In genomic region chr21:36965720-36966065, GRCh38 we compare ENCODE assay signal across 8 cellular contexts. TPM values are rescaled to one million over a fixed set of nuclear protein-coding genes. Genes with fewer than 3 reads are reported as not detected.
A peak's percentile ranks its signal among the peaks of the same experiment; 100 is the strongest.
DNase-seq lines count a peak whose midpoint lies in the region; ATAC-seq, FAIRE-seq and TF ChIP-seq lines count a peak whose summit lies in the region.

No MANE protein-coding gene starts in this region.

- peaks cover 21% of the 10 kb centered on the region for H3K4me1 Mint-ChIP-seq in mesothelial cell of epicardium

- H3K9ac ChIP-seq in HUES64 (ENCODE audit: low read depth, low read length) = peak overlapping the region; percentile 78

- H3K36me3 Mint-ChIP-seq in mesothelial cell of epicardium = peaks cover 4% of the 10 kb centered on the region

- H3K4me3 Mint-ChIP-seq in mesothelial cell of epicardium = peak overlapping the region; percentile 72

- POLR2A ChIA-PET in A549 (lab: Yijun Ruan, JAX) = interaction anchor here (1.1 kb wide), 1 partner anchor 536 kb away, joined by 4 read pairs; no protein-coding TSS in a partner anchor

- no peaks in the 10 kb centered on the region for H3K27me3 Mint-ChIP-seq in mesothelial cell of epicardium (ENCODE audit: low read depth)

- H3K4me2 ChIP-seq in A549 = peak overlapping the region; percentile 79

- no peaks in the 10 kb centered on the region for H3K9me3 Mint-ChIP-seq in mesothelial cell of epicardium

- H3K27ac ChIP-seq in A549 = peak overlapping the region; percentile 93 to 96
- H3K27ac ChIP-seq in HUES64 (ENCODE audit: low read depth, low read length) = peak overlapping the region; percentile 71; the same call in 1 of the 2 replicates

- CTCF ChIA-PET in A549 (lab: Yijun Ruan, JAX) = interaction anchor here (0.6 to 1.0 kb wide), 3 partner anchors 11 to 1020 kb away, joined by 3 to 6 read pairs (median 3); no protein-coding TSS in a partner anchor

- TF ChIP-seq RAD21 in A549 (conservative IDR thresholded peaks at IDR 0.05 in 1 of 2, IDR thresholded peaks at IDR 0.05 in 1 of 2) = no peak

- no peak for FAIRE-seq in A549 (lab: Jason Lieb, UNC)

- 8% methylated on average over 10 of the region's 10 CpGs for WGBS in A549 (ENCODE audit: missing lambda C conversion rate)
- WGBS in HUES64 = 50% methylated on average over 10 of the region's 10 CpGs

- no peaks in the 10 kb centered on the region for H3K27me3 ChIP-seq in HUES64 (ENCODE audit: insufficient read depth, low read length)

- no peak for TF ChIP-seq EP300 in A549 (IDR thresholded peaks at IDR 0.05)

- H3K4me3 ChIP-seq in A549 (peak overlapping the region; percentile 70), HUES64 (ENCODE audit: low read length) (peak overlapping the region; percentile 77), cardiac fibroblast (replicated peaks in 1 of 2; ENCODE audit: low read depth in 2 of 2, low read length in 2 of 2) (peak overlapping the region; percentile 70 to 72)

- no peak for DNase-seq in A549 (ENCODE audit: low read depth in 1 of 2, low spot score in 1 of 2)
- no peak for DNase-seq in cardiac fibroblast (ENCODE audit: low read depth in 2 of 2)
- DNase-seq in mesothelial cell of epicardium (ENCODE audit: low spot score in 2 of 2, unreplicated experiment in 2 of 2) = no peak
- DNase-seq in germinal center (ENCODE audit: low spot score) = no peak
- no peak for DNase-seq in SW480 (ENCODE audit: low spot score)

- H3K27ac Mint-ChIP-seq in mesothelial cell of epicardium = peak overlapping the region; percentile 67

- no peak for TF ChIP-seq POLR2A in A549 (IDR thresholded peaks at IDR 0.05; ENCODE audit: low read length)

- TF ChIP-seq CTCF in A549 (IDR thresholded peaks at IDR 0.05) = no peak
- TF ChIP-seq CTCF in cardiac fibroblast (IDR thresholded peaks at IDR 0.05; ENCODE audit: low read depth, low read length) = no peak
- no peak for TF ChIP-seq CTCF in mesothelial cell of epicardium (IDR thresholded peaks at IDR 0.05; ENCODE audit: unreplicated experiment)

- H3K4me1 ChIP-seq in A549 (peaks cover 13% of the 10 kb centered on the region; the same call in 2 of the 3 replicates), HUES64 (ENCODE audit: insufficient read depth, low read length) (0 out of 2 replicates have a peak, but pooled peaks cover 6% of the 10 kb centered on the region)

- ATAC-seq in A549 (peak in 1 of 2 experiments; percentile 70; a peak in 4 of 6 replicates), HG02678 (IDR thresholded peaks at IDR 0.05; ENCODE audit: unreplicated experiment) (no peak), GM19324 (IDR thresholded peaks at IDR 0.05; ENCODE audit: low FRiP score, unreplicated experiment) (no peak)

- H3K9me3 ChIP-seq in A549 = no peaks in the 10 kb centered on the region
- no peaks in the 10 kb centered on the region for H3K9me3 ChIP-seq in HUES64 (ENCODE audit: insufficient read depth, low read depth, low read length)

- H3K36me3 ChIP-seq in HUES64 (ENCODE audit: insufficient read depth, low read length) = peaks cover 7% of the 10 kb centered on the region; the same call in 1 of the 2 replicates

TF ChIP-seq in A549, 52 proteins besides CTCF, POLR2A, EP300 and RAD21:
- no peak for TF ChIP-seq HMGXB4 (CRISPR knock-in tag; IDR thresholded peaks at IDR 0.05; ENCODE audit: borderline replicate concordance)
- TF ChIP-seq CHD2 (IDR thresholded peaks at IDR 0.05; ENCODE audit: low read length, partially characterized antibody) = no peak
- TF ChIP-seq TFCP2L1 (CRISPR knock-in tag; IDR thresholded peaks at IDR 0.05) = no peak
- no peak for TF ChIP-seq HES2 (IDR thresholded peaks at IDR 0.05)
- TF ChIP-seq TP53 (CRISPR knock-in tag; IDR thresholded peaks at IDR 0.05) = no peak
- no peak for TF ChIP-seq NPAS2 (CRISPR knock-in tag; IDR thresholded peaks at IDR 0.05; ENCODE audit: borderline replicate concordance)
- TF ChIP-seq FOXS1 (CRISPR knock-in tag; IDR thresholded peaks at IDR 0.05) = no peak
- no peak for TF ChIP-seq ATOH8 (CRISPR knock-in tag; IDR thresholded peaks at IDR 0.05; ENCODE audit: low read depth)
- TF ChIP-seq KDM5A (IDR thresholded peaks at IDR 0.05) = no peak
- no peak for TF ChIP-seq MYC (IDR thresholded peaks at IDR 0.05; ENCODE audit: borderline replicate concordance, low read length)

RNA-seq across cellular contexts. Expression of gene HLCS, which starts 0.8 kb away (rescaled TPM):
- 23.1 and 24.3 TPM in 2 replicates for polyA plus RNA-seq in A549 (2011; rRNA removed)
- polyA plus RNA-seq in A549 (2012; cell fraction: cytosol; rRNA removed) = 4.3 and 4.8 TPM in 2 replicates
- 4.8 and 6.9 TPM in 2 replicates for polyA plus RNA-seq in A549 (2012; cell fraction: nucleus; rRNA removed)
- 7.6 to 9.0 TPM (median 8.4 TPM) in 3 replicates for polyA plus RNA-seq in A549 (2017; fragmentation: RNase III; extraction: RNeasy Plus Mini Kit Qiagen cat#74134 plus additional on column Dnase treatment)
- polyA minus RNA-seq in A549 (2011; rRNA and poly(A)+ RNA removed) = 24.9 and 27.6 TPM in 2 replicates
- 9.8 TPM for polyA plus RNA-seq in HUES64 (2013, experiment 1 of 2)
- 9.5 TPM for polyA plus RNA-seq in HUES64 (2013, experiment 2 of 2)
- 19.8 to 20.2 TPM (median 19.8 TPM) in 3 replicates for total RNA-seq in mesothelial cell of epicardium

RNA-seq across cellular contexts. Expression of gene RIPPLY3, which starts 40.8 kb away (rescaled TPM):
- polyA plus RNA-seq in A549 (2011; rRNA removed) = 1.3 and 1.5 TPM in 2 replicates
- polyA plus RNA-seq in A549 (2012; cell fraction: cytosol; rRNA removed) = 0.86 and 1.3 TPM in 2 replicates
- 0.66 and 1.1 TPM in 2 replicates for polyA plus RNA-seq in A549 (2012; cell fraction: nucleus; rRNA removed)
- 0.46 to 0.65 TPM (median 0.63 TPM) in 3 replicates for polyA plus RNA-seq in A549 (2017; fragmentation: RNase III; extraction: RNeasy Plus Mini Kit Qiagen cat#74134 plus additional on column Dnase treatment)
- 0.29 and 0.58 TPM in 2 replicates for polyA minus RNA-seq in A549 (2011; rRNA and poly(A)+ RNA removed)
- polyA plus RNA-seq in HUES64 (2013, experiment 1 of 2) = 1.3 TPM
- polyA plus RNA-seq in HUES64 (2013, experiment 2 of 2) = 2.3 TPM
- total RNA-seq in mesothelial cell of epicardium = 0.22 to 0.54 TPM (median 0.38 TPM) in 3 replicates
